24 cellular contexts compared by ENCODE assay signal in the genomic region with DNA sequence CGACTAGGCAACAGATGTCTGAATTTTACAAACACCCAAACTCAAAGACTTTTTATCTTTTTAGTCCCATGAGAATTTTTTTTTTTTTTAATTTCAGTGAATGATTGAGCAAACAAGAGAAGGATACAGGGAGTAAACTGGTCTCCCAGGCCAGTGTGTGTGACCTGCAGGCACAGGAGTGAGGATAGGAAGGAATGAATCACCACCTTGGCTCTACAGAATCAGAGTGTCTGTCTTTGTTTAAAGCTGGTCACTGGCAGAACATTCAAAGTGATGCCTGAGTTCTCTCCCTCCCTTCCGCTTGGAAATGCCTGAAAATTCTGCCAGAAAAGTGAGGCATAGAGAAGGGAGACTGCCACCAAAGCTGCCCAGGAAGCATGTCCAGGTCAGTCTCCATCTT.
DNase-seq lines count a peak whose midpoint lies in the region; ATAC-seq and TF ChIP-seq lines count a peak whose summit lies in the region.
"Had no signal": no experiment of that assay in that cellular context is flagged by ENCODE, and none has a peak within 500 bp of the region (broad histone marks: within the 10 kb centered on the region; RNA-seq: fewer than 3 reads in every experiment).

No MANE protein-coding gene starts in this region.

- H3K23ac ChIP-seq in mesenchymal stem cell (ENCODE audit: low read length in 2 of 2): no peak overlapping the region

- no peaks in the 10 kb centered on the region for H3K36me3 Mint-ChIP-seq in CD4-positive, alpha-beta T cell (ENCODE audit: low read depth)
- H3K36me3 Mint-ChIP-seq: CD4-positive, alpha-beta memory T cell had no signal

- H3K4me3 ChIP-seq in mesenchymal stem cell (ENCODE audit: insufficient read depth in 1 of 2, low read depth in 1 of 2, low read length in 2 of 2): no peak overlapping the region
- H3K4me3 ChIP-seq in tibial artery: no peak overlapping the region
- H3K4me3 ChIP-seq: BLaER1, GM23338, HAP-1, SJCRH30 had no signal

- no peaks in the 10 kb centered on the region for H3K27me3 Mint-ChIP-seq in CD4-positive, alpha-beta T cell
- H3K27me3 Mint-ChIP-seq: CD4-positive, alpha-beta memory T cell had no signal

- no peak overlapping the region for H3K4me3 Mint-ChIP-seq in CD4-positive, alpha-beta T cell
- H3K4me3 Mint-ChIP-seq: CD4-positive, alpha-beta memory T cell; GM23338 had no signal

- ATAC-seq in esophagus mucosa: peak; percentile 44
- no peak for ATAC-seq in CD4-positive, alpha-beta T cell (ENCODE audit: poor library complexity)
- ATAC-seq in HG03439 (IDR thresholded peaks at IDR 0.05; ENCODE audit: unreplicated experiment): no peak
- ATAC-seq: GM23338, Panc1 had no signal

- no peaks in the 10 kb centered on the region for H3K9me3 Mint-ChIP-seq in CD4-positive, alpha-beta T cell

- POLR2A ChIA-PET in CD4-positive, alpha-beta T cell (lab: Charles Lee): no interaction called here

- CTCF ChIA-PET in CD4-positive, alpha-beta T cell (lab: Charles Lee): no interaction called here

- no peak overlapping the region for H3K18ac ChIP-seq in mesenchymal stem cell (ENCODE audit: low read depth in 1 of 2, low read length in 2 of 2)

- no peak overlapping the region for H3K27ac Mint-ChIP-seq in CD4-positive, alpha-beta T cell
- H3K27ac Mint-ChIP-seq: CD4-positive, alpha-beta memory T cell; GM23338 had no signal

- no peak overlapping the region for H3K14ac ChIP-seq in mesenchymal stem cell (ENCODE audit: low read length in 2 of 2)

- no peak overlapping the region for H3K4me2 ChIP-seq in mesenchymal stem cell (ENCODE audit: low read length, poor library complexity, severe bottlenecking)
- H3K4me2 ChIP-seq: BLaER1, GM23338 had no signal

- intact Hi-C loops in tibial artery (cut with DNase I; ENCODE audit: low total_unique reads): no loop called here
- intact Hi-C loops in CD4-positive, alpha-beta T cell (cut with DNase I, micrococcal nuclease): no loop called here

- H3K27me3 ChIP-seq in mesenchymal stem cell (ENCODE audit: control insufficient read depth in 1 of 2, insufficient read depth in 1 of 2, low read length in 2 of 2): no peaks in the 10 kb centered on the region
- H3K27me3 ChIP-seq in tibial artery: no peaks in the 10 kb centered on the region
- H3K27me3 ChIP-seq in CD4-positive, alpha-beta T cell (ENCODE audit: control insufficient read depth, insufficient read depth, low read length): no peaks in the 10 kb centered on the region
- H3K27me3 ChIP-seq: BLaER1, SJCRH30 had no signal

- no peak overlapping the region for H2AK5ac ChIP-seq in mesenchymal stem cell (ENCODE audit: low read length, severe bottlenecking)

- no peak overlapping the region for H2AFZ ChIP-seq in mesenchymal stem cell (ENCODE audit: low read depth, low read length)
- H2AFZ ChIP-seq: GM23338 had no signal

- peak; percentile 23 for DNase-seq in amniotic epithelial cell (ENCODE audit: low read depth)
- DNase-seq in mesenchymal stem cell: peak; percentile 8
- no peak for DNase-seq in tibial artery
- no peak for DNase-seq in NCI-H1092 (lab: John Stamatoyannopoulos, UW)
- no peak for DNase-seq in CD4-positive, alpha-beta T cell
- DNase-seq in NCI-H510A (lab: John Stamatoyannopoulos, UW): no peak
- DNase-seq: ACHN; Caco-2; CD4-positive, alpha-beta memory T cell; Kasumi-1; MM.1S; NCI-H1048; NCI-H1436; NCI-H187 treated with DMSO at 0.1 percent for 48 hours; NCI-H2107; NCI-H748 treated with DMSO at 0.1 percent for 48 hours; NK-92 treated with Interleukin-12 subunit alpha and Interleukin-12 subunit beta, amount 100 ng/mL, for 24 hours had no signal

- no peak overlapping the region for H4K91ac ChIP-seq in mesenchymal stem cell (ENCODE audit: low read length)

- no peak overlapping the region for H2BK5ac ChIP-seq in mesenchymal stem cell (ENCODE audit: low read depth, low read length, poor library complexity, severe bottlenecking)

- H3K4me1 Mint-ChIP-seq in CD4-positive, alpha-beta T cell (ENCODE audit: low read depth): no peaks in the 10 kb centered on the region
- H3K4me1 Mint-ChIP-seq: CD4-positive, alpha-beta memory T cell had no signal

- no peak overlapping the region for H2BK120ac ChIP-seq in mesenchymal stem cell (ENCODE audit: low read depth, low read length)

- H2BK15ac ChIP-seq in mesenchymal stem cell (ENCODE audit: low read depth, poor library complexity, severe bottlenecking): no peak overlapping the region

- no peak overlapping the region for H2BK12ac ChIP-seq in mesenchymal stem cell (ENCODE audit: low read length in 2 of 2)

- no peaks in the 10 kb centered on the region for H3K79me1 ChIP-seq in mesenchymal stem cell (replicated peaks; ENCODE audit: low read length, poor library complexity, severe bottlenecking)

- H3K4ac ChIP-seq in mesenchymal stem cell (ENCODE audit: low read depth in 1 of 2, low read length in 2 of 2): no peak overlapping the region

- H3K9ac ChIP-seq in mesenchymal stem cell (ENCODE audit: low read length): no peak overlapping the region
- H3K9ac ChIP-seq: BLaER1 had no signal

- H3K9me3 ChIP-seq in mesenchymal stem cell (ENCODE audit: control insufficient read depth, low read length) (peaks cover 1% of the 10 kb centered on the region), tibial artery (peaks cover 0 to under 1% (median 0%) of the 10 kb centered on the region in 3 donors)
- H3K9me3 ChIP-seq in CD4-positive, alpha-beta T cell (ENCODE audit: control insufficient read depth, low read length): no peaks in the 10 kb centered on the region
- H3K9me3 ChIP-seq: Caco-2, HAP-1 had no signal

- TF ChIP-seq CTCF in tibial artery (IDR thresholded peaks at IDR 0.05): no peak
- no peak for TF ChIP-seq CTCF in CD4-positive, alpha-beta T cell (IDR thresholded peaks at IDR 0.05)

- H4K8ac ChIP-seq in mesenchymal stem cell (ENCODE audit: low read length): no peak overlapping the region

- no peak overlapping the region for H3K27ac ChIP-seq in mesenchymal stem cell (ENCODE audit: low read length, poor library complexity, severe bottlenecking)
- H3K27ac ChIP-seq in tibial artery: peak overlapping the region; percentile 0 to 62
- H3K27ac ChIP-seq in CD4-positive, alpha-beta T cell (ENCODE audit: low read depth, low read length): no peak overlapping the region
- H3K27ac ChIP-seq: BLaER1 had no signal

- 91% methylated on average over 1 of the region's 2 CpGs for WGBS in mesenchymal stem cell

- H3K36me3 ChIP-seq in mesenchymal stem cell (ENCODE audit: control insufficient read depth in 1 of 2, insufficient read depth in 2 of 2, low read depth in 1 of 2, low read length in 2 of 2): no peaks in the 10 kb centered on the region
- H3K36me3 ChIP-seq in tibial artery: no peaks in the 10 kb centered on the region
- H3K36me3 ChIP-seq: BLaER1, HAP-1, SJCRH30 had no signal

- peaks cover 2% of the 10 kb centered on the region for H3K4me1 ChIP-seq in mesenchymal stem cell (ENCODE audit: control insufficient read depth, insufficient read depth, low read depth, low read length)
- peaks cover 0 to 74% (median 26%) of the 10 kb centered on the region in 4 donors for H3K4me1 ChIP-seq in tibial artery
- H3K4me1 ChIP-seq: BLaER1, Caco-2 had no signal

Comparison
In these comparisons a context has a peak if more than half of its experiments do, and no peak if none do; other contexts are left out.
1. DNase-seq: peak in amniotic epithelial cell (single experiment) and mesenchymal stem cell (single experiment); none in tibial artery (0 of 2), NCI-H1092 (single experiment), CD4-positive, alpha-beta T cell (0 of 10) and NCI-H510A (single experiment).
2. H3K27ac ChIP-seq: peak in tibial artery (2 of 2); none in mesenchymal stem cell (single experiment) and CD4-positive, alpha-beta T cell (single experiment).